24 cellular contexts compared by ENCODE assay signal in the genomic region with DNA sequence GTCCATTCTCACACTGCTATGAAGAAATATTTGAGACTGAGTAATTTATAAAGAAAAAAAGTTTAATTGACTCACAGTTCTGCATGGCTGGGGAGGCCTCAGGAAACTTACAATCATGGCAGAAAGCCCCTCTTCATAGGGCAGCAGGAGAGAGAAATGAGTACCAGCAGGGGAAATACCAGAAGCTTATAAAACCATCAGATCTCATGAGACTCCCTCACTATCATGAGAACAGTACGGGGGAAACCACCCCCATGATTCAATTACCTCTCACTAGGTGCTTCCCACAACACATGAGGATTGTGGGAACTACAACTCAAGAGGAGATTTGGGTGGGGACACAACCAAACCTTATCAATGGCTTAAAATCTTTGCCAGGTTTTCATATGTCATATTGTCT. TPM values are rescaled to one million over a fixed set of nuclear protein-coding genes. Genes with fewer than 3 reads are reported as not detected.
DNase-seq lines count a peak whose midpoint lies in the region; ATAC-seq, FAIRE-seq and TF ChIP-seq lines count a peak whose summit lies in the region.
"Had no signal": no experiment of that assay in that cellular context is flagged by ENCODE, and none has a peak within 500 bp of the region (broad histone marks: within the 10 kb centered on the region; RNA-seq: fewer than 3 reads in every experiment).

No MANE protein-coding gene starts in this region.

- RAD21 ChIA-PET in GM12878 (lab: Charles Lee; ENCODE audit: unreplicated experiment), result no interaction called here

- H3K27me3 ChIP-seq in GM12878 (replicated peaks in 1 of 2; ENCODE audit: control insufficient read depth in 2 of 2, insufficient read depth in 2 of 2, low read length in 1 of 2) (no peaks in the 10 kb centered on the region), lung (ENCODE audit: control insufficient read depth, insufficient read depth) (no peaks in the 10 kb centered on the region)
- H3K27me3 ChIP-seq: SJCRH30 had no signal

- TF ChIP-seq POLR2A in GM12878 (IDR thresholded peaks at IDR 0.05; ENCODE audit: low read depth, low read length), result no peak

- H3K9ac ChIP-seq in GM12878 (ENCODE audit: control insufficient read depth, insufficient read depth, low read length), result no peak overlapping the region

- H3K27ac ChIP-seq in GM12878 (ENCODE audit: control insufficient read depth, insufficient read depth) (no peak overlapping the region), lung (ENCODE audit: low read depth in 1 of 2, low read length in 1 of 2) (no peak overlapping the region)
- H3K27ac ChIP-seq: PC-9, SJCRH30 had no signal

- no peak overlapping the region for H3K4me2 ChIP-seq in GM12878 (ENCODE audit: control insufficient read depth, insufficient read depth)
- H3K4me2 ChIP-seq: PC-9 had no signal

- no peak for FAIRE-seq in GM12878 (lab: Jason Lieb, UNC)
- FAIRE-seq: GM19239 had no signal

- CTCF ChIA-PET in activated naive CD4-positive, alpha-beta T cell treated with anti-CD3 and anti-CD28 coated beads for 36 hours (lab: Charles Lee), result no interaction called here
- CTCF ChIA-PET in GM12878 (lab: Yijun Ruan, JAX), result interaction anchor here (1.5 kb wide), 1 partner anchor 9 kb away, joined by 5 read pairs; no protein-coding TSS in a partner anchor

- 0% methylated on average over 1 of the region's 1 CpG for WGBS in GM12878 (ENCODE audit: insufficient coverage, insufficient replicate concordance, low lambda C conversion rate, missing lambda C conversion rate)
- 58 to 78% methylated on average over 1 of the region's 1 CpG for WGBS in lung, 2 donors

- in situ Hi-C loops in GM12878 (cut with MboI), result no loop called here

- H3K36me3 ChIP-seq in GM12878 (ENCODE audit: control insufficient read depth in 2 of 2, insufficient read depth in 2 of 2, low read length in 1 of 2) (no peaks in the 10 kb centered on the region), lung (ENCODE audit: control insufficient read depth in 2 of 2, insufficient read depth in 2 of 2, low read length in 2 of 2) (no peaks in the 10 kb centered on the region)
- H3K36me3 ChIP-seq: SJCRH30 had no signal

- H3K9me3 ChIP-seq in GM12878 (replicated peaks; ENCODE audit: control insufficient read depth, insufficient read depth, low read length), result peaks cover 1% of the 10 kb centered on the region; the same call in 2 of the 3 replicates
- H3K9me3 ChIP-seq in lung (ENCODE audit: control insufficient read depth in 2 of 2, insufficient read depth in 1 of 2, low read length in 1 of 2), result no peaks in the 10 kb centered on the region
- H3K9me3 ChIP-seq: SJCRH30 had no signal

- TF ChIP-seq CTCF in GM12878 (IDR thresholded peaks at IDR 0.05 in 2 of 3, conservative IDR thresholded peaks at IDR 0.05 in 1 of 3; ENCODE audit: control insufficient read depth in 2 of 3, extremely low read depth in 1 of 3, insufficient read depth in 1 of 3, low read depth in 3 of 3, low read length in 3 of 3), result no peak
- TF ChIP-seq CTCF in lung (IDR thresholded peaks at IDR 0.05; ENCODE audit: control extremely low read depth, extremely low read depth), result no peak

- no peaks in the 10 kb centered on the region for H4K20me1 ChIP-seq in GM12878 (ENCODE audit: control insufficient read depth, insufficient read depth)

- POLR2A ChIA-PET in GM12878 (lab: Charles Lee), result no interaction called here

- H3K4me1 ChIP-seq in GM12878 (ENCODE audit: control insufficient read depth, insufficient read depth, low read length) (no peaks in the 10 kb centered on the region), lung (ENCODE audit: control insufficient read depth in 2 of 2, insufficient read depth in 2 of 2, low read length in 2 of 2) (no peaks in the 10 kb centered on the region)
- H3K4me1 ChIP-seq: SJCRH30 had no signal

- H3K4me3 Mint-ChIP-seq in activated naive CD4-positive, alpha-beta T cell treated with anti-CD3 and anti-CD28 coated beads for 36 hours, result no peak overlapping the region
- H3K4me3 Mint-ChIP-seq in stimulated activated naive CD8-positive, alpha-beta T cell treated with anti-CD3 and anti-CD28 coated beads, Interleukin-15, amount 100 ng/mL, for 72 hours, result no peak overlapping the region
- H3K4me3 Mint-ChIP-seq: CD4-positive, alpha-beta memory T cell had no signal

- DNase-seq in activated naive CD4-positive, alpha-beta T cell treated with anti-CD3 and anti-CD28 coated beads for 36 hours, result peak; percentile 17
- no peak for DNase-seq in activated naive CD4-positive, alpha-beta T cell treated with Interleukin-2 at 50 U/mL for 16 hours
- DNase-seq in GM12878 (ENCODE audit: low read depth, low spot score), result no peak
- DNase-seq in lung (ENCODE audit: low spot score), result peak; percentile 5
- DNase-seq in stimulated activated naive CD8-positive, alpha-beta T cell treated with anti-CD3 and anti-CD28 coated beads, Interleukin-15, amount 100 ng/mL, for 72 hours, result no peak
- no peak for DNase-seq in ureter (ENCODE audit: low spot score)
- DNase-seq: C1 segment of cervical spinal cord; CD4-positive, alpha-beta memory T cell; COR-L47; DMS53; IMR-90; KG1; MM.1S; NCI-H2029; NCI-H446 treated with DMSO at 0.1 percent for 48 hours; NCI-H526; NCI-H82; NK-92 treated with Interleukin-12 subunit alpha and Interleukin-12 subunit beta, amount 100 ng/mL, for 24 hours; PC-9; SJCRH30 had no signal

- H2AFZ ChIP-seq in GM12878 (ENCODE audit: control insufficient read depth, low read depth, low read length), result no peak overlapping the region
- H2AFZ ChIP-seq: PC-9 had no signal

- TF ChIP-seq EP300 in GM12878 (IDR thresholded peaks at IDR 0.05; ENCODE audit: borderline replicate concordance in 1 of 2, control insufficient read depth in 1 of 2, low read depth in 2 of 2, low read length in 2 of 2), result no peak

- no peaks in the 10 kb centered on the region for H3K36me3 Mint-ChIP-seq in activated naive CD4-positive, alpha-beta T cell treated with anti-CD3 and anti-CD28 coated beads for 36 hours (ENCODE audit: low read depth)

- peaks cover 27% of the 10 kb centered on the region for H3K27me3 Mint-ChIP-seq in activated naive CD4-positive, alpha-beta T cell treated with anti-CD3 and anti-CD28 coated beads for 36 hours (ENCODE audit: low read depth)
- peaks cover 28% of the 10 kb centered on the region for H3K27me3 Mint-ChIP-seq in stimulated activated naive CD8-positive, alpha-beta T cell treated with anti-CD3 and anti-CD28 coated beads, Interleukin-15, amount 100 ng/mL, for 72 hours

- intact Hi-C loops in activated naive CD4-positive, alpha-beta T cell treated with anti-CD3 and anti-CD28 coated beads for 36 hours (cut with micrococcal nuclease), result loop anchor here (1.0 kb wide), 1 partner anchor 20 kb away; a partner anchor contains a TSS
- intact Hi-C loops in GM12878 (cut with micrococcal nuclease; ENCODE audit: unreplicated experiment), result no loop called here

- no peak for TF ChIP-seq RAD21 in GM12878 (IDR thresholded peaks at IDR 0.05; ENCODE audit: insufficient read depth, low read depth, low read length)

- no peaks in the 10 kb centered on the region for H3K4me1 Mint-ChIP-seq in activated naive CD4-positive, alpha-beta T cell treated with anti-CD3 and anti-CD28 coated beads for 36 hours (ENCODE audit: low read depth)
- H3K4me1 Mint-ChIP-seq in stimulated activated naive CD8-positive, alpha-beta T cell treated with anti-CD3 and anti-CD28 coated beads, Interleukin-15, amount 100 ng/mL, for 72 hours, result no peaks in the 10 kb centered on the region
- H3K4me1 Mint-ChIP-seq: CD4-positive, alpha-beta memory T cell had no signal

- SMC1A ChIA-PET in GM12878 (lab: Charles Lee; ENCODE audit: uncharacterized antibody, unreplicated experiment), result interaction anchor here (1.0 to 1.3 kb wide), 2 partner anchors 13 to 54 kb away, joined by 3 read pairs; no protein-coding TSS in a partner anchor

- H3K9me3 Mint-ChIP-seq in activated naive CD4-positive, alpha-beta T cell treated with anti-CD3 and anti-CD28 coated beads for 36 hours, result peaks cover 3% of the 10 kb centered on the region
- H3K9me3 Mint-ChIP-seq in stimulated activated naive CD8-positive, alpha-beta T cell treated with anti-CD3 and anti-CD28 coated beads, Interleukin-15, amount 100 ng/mL, for 72 hours, result no peaks in the 10 kb centered on the region

- H3K79me2 ChIP-seq in GM12878 (ENCODE audit: control insufficient read depth, insufficient read depth, low read length), result no peaks in the 10 kb centered on the region

- ATAC-seq in GM12878 (peak; percentile 53), lung (ENCODE audit: insufficient read depth, low FRiP score) (no peak), GM18517 (IDR thresholded peaks at IDR 0.05; ENCODE audit: unreplicated experiment) (no peak)
- ATAC-seq in stimulated activated naive CD8-positive, alpha-beta T cell treated with anti-CD3 and anti-CD28 coated beads, Interleukin-15, amount 100 ng/mL, for 72 hours, result peak; percentile 33
- ATAC-seq: HCT116, Right ventricle myocardium inferior had no signal

- H3K27ac Mint-ChIP-seq in activated naive CD4-positive, alpha-beta T cell treated with anti-CD3 and anti-CD28 coated beads for 36 hours, result no peak overlapping the region
- H3K27ac Mint-ChIP-seq in stimulated activated naive CD8-positive, alpha-beta T cell treated with anti-CD3 and anti-CD28 coated beads, Interleukin-15, amount 100 ng/mL, for 72 hours, result no peak overlapping the region
- H3K27ac Mint-ChIP-seq: CD4-positive, alpha-beta memory T cell had no signal

- no peak overlapping the region for H3K4me3 ChIP-seq in GM12878
- H3K4me3 ChIP-seq in lung, result no peak overlapping the region
- H3K4me3 ChIP-seq: PC-9, SJCRH30 had no signal

- BruUV-seq in GM12878 (replicated peaks; lab: Mats Ljungman, UMichigan), result no TSS peak

RNA-seq across cellular contexts. Expression of a gene that starts 20.3 kb away (rescaled TPM):
- total RNA-seq in activated naive CD4-positive, alpha-beta T cell treated with anti-CD3 and anti-CD28 coated beads for 36 hours, result 10 to 100 TPM; 30.0 to 30.2 TPM
- 184 and 188 TPM in 2 replicates for total RNA-seq in GM12878 (2013; cell fraction: nucleolus; rRNA removed)
- 15.4 and 18.3 TPM in 2 replicates for total RNA-seq in GM12878 (2014; rRNA removed)
- 14.4 and 18.4 TPM in 2 replicates for total RNA-seq in GM12878 (2014; rRNA removed; fragmentation: Illumina TruSeq; extraction: Trizol)
- total RNA-seq in GM12878 (2021), result 26.1 and 30.6 TPM in 2 replicates
- 13.0 TPM for polyA plus RNA-seq in GM12878 (2011; ENCODE audit: low read depth)
- polyA plus RNA-seq in GM12878 (2011; rRNA removed), result 8.7 and 10.5 TPM in 2 replicates
- 7.8 and 8.6 TPM in 2 replicates for polyA plus RNA-seq in GM12878 (2011; cell fraction: cytosol; rRNA removed)
- 101 and 119 TPM in 2 replicates for polyA plus RNA-seq in GM12878 (2011; cell fraction: nucleus; rRNA removed)
- polyA plus RNA-seq in GM12878 (2012), result 23.9 and 25.8 TPM in 2 replicates
- 18.4 and 27.5 TPM in 2 replicates for polyA plus RNA-seq in GM12878 (2014; fragmentation: Illumina TruSeq; extraction: Trizol)
- 1 to 10 TPM; 1.4 to 2.8 TPM for polyA plus RNA-seq in GM12878 (2014; fragmentation: Nextera tagmentation; extraction: Ambion mirVana)
- 25.8 and 28.7 TPM in 2 replicates for polyA plus RNA-seq in GM12878 (2014; rRNA removed)
- 1 to 10 TPM; 2.5 to 3.4 TPM for polyA plus RNA-seq in GM12878 (2016; fragmentation: Nextera tagmentation; extraction: Ambion mirVana)
- polyA minus RNA-seq in GM12878 (2011; rRNA and poly(A)+ RNA removed), result 20.3 and 25.2 TPM in 2 replicates
- 11.1 and 12.5 TPM in 2 replicates for polyA minus RNA-seq in GM12878 (2011; cell fraction: cytosol; rRNA and poly(A)+ RNA removed)
- 49.2 and 70.5 TPM in 2 replicates for polyA minus RNA-seq in GM12878 (2011; cell fraction: nucleus; rRNA and poly(A)+ RNA removed)
- total RNA-seq in lung, result 10 to 100 TPM; 24.3 to 46.9 TPM
- polyA plus RNA-seq in lung, result 10 to 100 TPM in 1 of 2 donors, 1 to 10 TPM in 1; 9.4 to 10.4 TPM
- 28.9 TPM for total RNA-seq in ureter

RNA-seq across cellular contexts. Expression of a gene that starts 59.7 kb away (rescaled TPM):
- total RNA-seq in activated naive CD4-positive, alpha-beta T cell treated with anti-CD3 and anti-CD28 coated beads for 36 hours, result 1 to 10 TPM; 5.2 to 5.4 TPM
- 20.1 and 28.6 TPM in 2 replicates for total RNA-seq in GM12878 (2013; cell fraction: nucleolus; rRNA removed)
- total RNA-seq in GM12878 (2014; rRNA removed) (7.5 and 11.7 TPM in 2 replicates), GM12878 (2014; rRNA removed; fragmentation: Illumina TruSeq; extraction: Trizol) (4.7 and 4.9 TPM in 2 replicates), GM12878 (2021) (13.9 and 20.1 TPM in 2 replicates), lung (10 to 100 TPM in 1 of 2 donors, 1 to 10 TPM in 1; 5.5 to 14.4 TPM), ureter (6.6 TPM)
- polyA plus RNA-seq in GM12878 (2011; ENCODE audit: low read depth), result 2.0 TPM
- polyA plus RNA-seq in GM12878 (2011; rRNA removed) (12.6 and 12.9 TPM in 2 replicates), GM12878 (2014; fragmentation: Illumina TruSeq; extraction: Trizol) (5.3 and 8.1 TPM in 2 replicates), GM12878 (2014; fragmentation: Nextera tagmentation; extraction: Ambion mirVana) (1 to 10 TPM in 1 of 2 experiments, under 1 TPM in 1; 0.76 to 2.0 TPM), GM12878 (2014; rRNA removed) (17.0 and 17.9 TPM in 2 replicates), GM12878 (2016; fragmentation: Nextera tagmentation; extraction: Ambion mirVana) (10 to 100 TPM; 15.0 to 16.5 TPM), lung (1 to 10 TPM; 2.6 to 9.2 TPM)
- polyA plus RNA-seq in GM12878 (2011; cell fraction: cytosol; rRNA removed), result 8.7 and 12.2 TPM in 2 replicates
- 11.4 and 15.5 TPM in 2 replicates for polyA plus RNA-seq in GM12878 (2011; cell fraction: nucleus; rRNA removed)
- 5.6 and 8.6 TPM in 2 replicates for polyA plus RNA-seq in GM12878 (2012)
- 4.0 and 8.2 TPM in 2 replicates for polyA minus RNA-seq in GM12878 (2011; rRNA and poly(A)+ RNA removed)
- 5.4 and 6.4 TPM in 2 replicates for polyA minus RNA-seq in GM12878 (2011; cell fraction: cytosol; rRNA and poly(A)+ RNA removed)
- polyA minus RNA-seq in GM12878 (2011; cell fraction: nucleus; rRNA and poly(A)+ RNA removed), result 5.0 and 7.1 TPM in 2 replicates

Comparison
In these comparisons a context has a peak if more than half of its experiments do, and no peak if none do; other contexts are left out.
1. DNase-seq: peak in activated naive CD4-positive, alpha-beta T cell treated with anti-CD3 and anti-CD28 coated beads for 36 hours (single experiment) and lung (single experiment); none in activated naive CD4-positive, alpha-beta T cell treated with Interleukin-2 at 50 U/mL for 16 hours (single experiment), GM12878 (single experiment), stimulated activated naive CD8-positive, alpha-beta T cell treated with anti-CD3 and anti-CD28 coated beads, Interleukin-15, amount 100 ng/mL, for 72 hours (0 of 2) and ureter (single experiment).
2. ATAC-seq: peak in GM12878 (single experiment) and stimulated activated naive CD8-positive, alpha-beta T cell treated with anti-CD3 and anti-CD28 coated beads, Interleukin-15, amount 100 ng/mL, for 72 hours (single experiment); none in lung (single experiment) and GM18517 (single experiment).